ENCODE assay signal across 8 cellular contexts in the genomic region with DNA sequence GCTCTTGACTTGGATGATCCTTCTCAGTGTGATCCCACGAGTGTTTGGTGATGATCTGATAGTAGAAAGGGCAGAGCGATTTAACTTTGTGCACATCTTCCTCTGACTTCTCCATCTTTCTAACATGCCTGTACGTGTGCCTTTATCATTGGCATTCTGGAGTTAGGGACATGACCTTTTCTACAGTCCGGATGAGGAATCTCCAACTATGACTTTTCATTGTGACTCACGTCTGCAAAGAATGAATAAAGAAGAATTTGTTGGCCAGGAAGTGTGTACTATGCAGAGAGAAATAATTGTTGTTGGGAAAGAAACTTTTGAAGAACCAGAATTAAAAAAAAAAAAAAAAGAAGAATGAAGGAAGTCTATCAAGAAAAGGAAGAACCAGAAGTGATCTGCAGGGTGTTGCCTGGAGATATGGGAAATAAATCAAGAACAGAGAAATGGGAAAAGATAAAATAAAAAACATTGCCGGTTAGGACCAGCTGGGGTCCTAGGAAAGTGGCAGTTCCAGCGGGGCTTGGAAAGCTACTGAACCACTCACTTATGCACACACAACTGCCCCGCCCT. TPM values are rescaled to one million over a fixed set of nuclear protein-coding genes. Genes with fewer than 3 reads are reported as not detected.
A peak's percentile ranks its signal among the peaks of the same experiment; 100 is the strongest.
DNase-seq lines count a peak whose midpoint lies in the region; ATAC-seq and TF ChIP-seq lines count a peak whose summit lies in the region.

No MANE protein-coding gene starts in this region.

- in situ Hi-C loops in astrocyte of the cerebellum (cut with HindIII; ENCODE audit: low sequenced_read_pairs), result no loop called here

- no peak for TF ChIP-seq CTCF in astrocyte of the cerebellum (IDR thresholded peaks at IDR 0.05; ENCODE audit: low read depth, low read length, missing control alignments)

- peak; percentile 80 for DNase-seq in HS-5 (ENCODE audit: low read depth)
- peak; percentile 39 for DNase-seq in astrocyte of the cerebellum (ENCODE audit: low read depth)
- DNase-seq in kidney glomerular epithelial cell (lab: John Stamatoyannopoulos, UW), result peak; percentile 74
- no peak for DNase-seq in cerebellar nuclear complex (lab: John Stamatoyannopoulos, UW)

- no peak overlapping the region for H3K4me3 ChIP-seq in astrocyte of the cerebellum (ENCODE audit: low read depth, low read length)

- H3K27ac ChIP-seq in temporal lobe (ENCODE audit: low read depth, low read length), result peak overlapping the region; percentile 66

- ATAC-seq in HG03097 (IDR thresholded peaks at IDR 0.05; ENCODE audit: low FRiP score, unreplicated experiment) (no peak), GM21528 (IDR thresholded peaks at IDR 0.05; ENCODE audit: low FRiP score, unreplicated experiment) (no peak), HG03520 (IDR thresholded peaks at IDR 0.05; ENCODE audit: unreplicated experiment) (no peak)

RNA-seq across cellular contexts. Expression of a gene that starts 25.3 kb away (rescaled TPM):
- total RNA-seq in temporal lobe, result 76.7 TPM

Comparison
In these comparisons a context has a peak if more than half of its experiments do, and no peak if none do; other contexts are left out.
1. DNase-seq: peak in HS-5 (single experiment), astrocyte of the cerebellum (single experiment) and kidney glomerular epithelial cell (single experiment); none in cerebellar nuclear complex (0 of 2).